ENCODE assay signal across 20 cellular contexts in genomic region chr12:86445361-86445760, GRCh38.
DNase-seq lines count a peak whose midpoint lies in the region; ATAC-seq, FAIRE-seq and TF ChIP-seq lines count a peak whose summit lies in the region.
"Had no signal": no experiment of that assay in that cellular context is flagged by ENCODE, and none has a peak within 500 bp of the region (broad histone marks: within the 10 kb centered on the region; RNA-seq: fewer than 3 reads in every experiment).

No MANE protein-coding gene starts in this region.

- TF ChIP-seq CTCF in PC-3 (conservative IDR thresholded peaks at IDR 0.05; ENCODE audit: low read depth, low read length) (no peak), bronchial epithelial cell (IDR thresholded peaks at IDR 0.05; ENCODE audit: insufficient read depth, low read length, severe bottlenecking) (no peak)

- no peaks in the 10 kb centered on the region for H3K9me2 ChIP-seq in PC-3 (replicated peaks; ENCODE audit: low read length)

- no peaks in the 10 kb centered on the region for H3K9me3 ChIP-seq in PC-3 (ENCODE audit: low read length)
- H3K9me3 ChIP-seq: BLaER1, Caco-2 had no signal

- H3K27me3 ChIP-seq in PC-3 (ENCODE audit: low read length) (no peaks in the 10 kb centered on the region), bronchial epithelial cell (ENCODE audit: control insufficient read depth, insufficient read depth, low read length) (no peaks in the 10 kb centered on the region)
- H3K27me3 ChIP-seq: BLaER1 had no signal

- CTCF ChIA-PET in PC-3 (lab: Charles Lee), result no interaction called here

- no peaks in the 10 kb centered on the region for H3K4me1 ChIP-seq in PC-3 (ENCODE audit: insufficient read depth, low read length)
- H3K4me1 ChIP-seq: BLaER1, Caco-2 had no signal

- intact Hi-C loops in PC-3 (cut with micrococcal nuclease), result no loop called here

- POLR2A ChIA-PET in PC-3 (lab: Charles Lee; ENCODE audit: unreplicated experiment), result no interaction called here

- no peak overlapping the region for H3K4me2 ChIP-seq in PC-3 (ENCODE audit: low read length)
- H3K4me2 ChIP-seq: BLaER1 had no signal

- BruUV-seq in PC-3 (replicated peaks; lab: Mats Ljungman, UMichigan), result no TSS peak

- no peaks in the 10 kb centered on the region for H3F3A ChIP-seq in PC-3 (ENCODE audit: low read length, unreplicated experiment)

- H2AFZ ChIP-seq in PC-3 (ENCODE audit: low read length), result no peak overlapping the region
- H2AFZ ChIP-seq: GM23248 had no signal

- DNase-seq in HCEC 1CT, result peak; percentile 73
- DNase-seq in PC-3, result peak; percentile 51
- peak; percentile 7 for DNase-seq in bronchial epithelial cell (ENCODE audit: low read depth)
- no peak for DNase-seq in NCI-H2171 (lab: John Stamatoyannopoulos, UW)
- DNase-seq in activated gamma-delta T cell (lab: John Stamatoyannopoulos, UW), result no peak
- DNase-seq: Caco-2; CD4-positive, CD25-positive, alpha-beta regulatory T cell; CD8-positive, alpha-beta T cell; DMS153; DND-41; GDM1; GM23248; H9; HFFc6 had no signal

- H3K4me3 ChIP-seq in PC-3 (ENCODE audit: low read length) (no peak overlapping the region), bronchial epithelial cell (ENCODE audit: low read depth, low read length) (no peak overlapping the region)
- H3K4me3 ChIP-seq: BLaER1, GM12878, GM23248 had no signal

- H3K36me3 ChIP-seq in PC-3 (ENCODE audit: low read depth, low read length) (no peaks in the 10 kb centered on the region), bronchial epithelial cell (ENCODE audit: control insufficient read depth, insufficient read depth, low read length) (no peaks in the 10 kb centered on the region)
- H3K36me3 ChIP-seq: BLaER1 had no signal

- ATAC-seq in PC-3 (peak; percentile 79), HG03432 (IDR thresholded peaks at IDR 0.05; ENCODE audit: unreplicated experiment) (no peak)
- ATAC-seq: CD8-positive, alpha-beta T cell; GM12878 had no signal

- H3K79me2 ChIP-seq in PC-3 (ENCODE audit: low read length), result no peaks in the 10 kb centered on the region

- H3K9ac ChIP-seq in PC-3 (ENCODE audit: low read length), result no peak overlapping the region
- H3K9ac ChIP-seq: BLaER1, GM23248 had no signal

- no peak for FAIRE-seq in bronchial epithelial cell (lab: Jason Lieb, UNC)
- FAIRE-seq: GM12878, GM19239, H1 had no signal

- no peaks in the 10 kb centered on the region for H4K20me1 ChIP-seq in PC-3 (ENCODE audit: low read length)
- H4K20me1 ChIP-seq: BLaER1 had no signal

- no peak overlapping the region for H3K27ac ChIP-seq in PC-3 (ENCODE audit: low read length)
- H3K27ac ChIP-seq: BLaER1, C4-2B, GM23248 had no signal

Comparison
In these comparisons a context has a peak if more than half of its experiments do, and no peak if none do; other contexts are left out.
1. DNase-seq: peak in HCEC 1CT (single experiment), PC-3 (single experiment) and bronchial epithelial cell (single experiment); none in NCI-H2171 (single experiment) and activated gamma-delta T cell (single experiment).